In the genomic region with DNA sequence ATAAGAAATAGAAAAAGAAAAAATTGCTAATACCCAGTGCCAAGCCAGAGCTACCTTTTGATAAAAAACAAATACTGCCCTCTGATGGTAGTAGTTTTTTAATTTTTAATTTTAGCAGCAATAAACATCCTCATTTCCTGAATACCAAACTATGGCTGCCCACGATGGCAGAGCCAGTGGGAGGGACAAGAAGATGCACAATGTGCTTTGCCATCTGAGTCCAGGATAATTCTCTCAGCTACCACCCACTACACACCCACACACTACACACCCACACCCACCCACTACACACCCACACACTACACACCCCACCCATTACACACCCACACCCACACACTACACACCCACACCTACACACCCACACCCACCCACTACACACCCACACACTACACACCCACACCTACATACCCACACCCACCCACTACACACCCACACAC, we compare ENCODE assay signal across 9 cellular contexts. TPM values are rescaled to one million over a fixed set of nuclear protein-coding genes. Genes with fewer than 3 reads are reported as not detected.
DNase-seq lines count a peak whose midpoint lies in the region; ATAC-seq and TF ChIP-seq lines count a peak whose summit lies in the region.
"Had no signal": no experiment of that assay in that cellular context is flagged by ENCODE, and none has a peak within 500 bp of the region (broad histone marks: within the 10 kb centered on the region; RNA-seq: fewer than 3 reads in every experiment).

No MANE protein-coding gene starts in this region.

- ATAC-seq in GM19351 (IDR thresholded peaks at IDR 0.05; ENCODE audit: unreplicated experiment) (no peak), left lobe of liver (no peak)

- no peaks in the 10 kb centered on the region for H3K9me3 Mint-ChIP-seq in activated T-helper 1 cell treated with anti-CD3 and anti-CD28 coated beads, Interleukin-12 subunit alpha, Interleukin-12 subunit beta, Interleukin-2, Interleukin-4 antibody, amounts not matched to agents 30 ng/mL and 10 ng/mL and 1 ng/mL, durations not matched to agents 14 hours and 24 hours and 36 hours

- no peak for TF ChIP-seq POLR2A in lower leg skin (IDR thresholded peaks at IDR 0.05)

- TF ChIP-seq CTCF in neural cell (IDR thresholded peaks at IDR 0.05; ENCODE audit: poor library complexity, severe bottlenecking) (no peak), lower leg skin (IDR thresholded peaks at IDR 0.05) (no peak)

- no peaks in the 10 kb centered on the region for H3K4me1 Mint-ChIP-seq in activated T-helper 1 cell treated with anti-CD3 and anti-CD28 coated beads, Interleukin-12 subunit alpha, Interleukin-12 subunit beta, Interleukin-2, Interleukin-4 antibody, amounts not matched to agents 30 ng/mL and 10 ng/mL and 1 ng/mL, durations not matched to agents 14 hours and 24 hours and 36 hours (ENCODE audit: low read depth)

- no peaks in the 10 kb centered on the region for H3K9me3 ChIP-seq in neural cell (ENCODE audit: low read length)

- DNase-seq in NCI-H2171 treated with DMSO at 0.1 percent for 48 hours (lab: John Stamatoyannopoulos, UW) (peak; percentile 17), NCI-H2171 (lab: John Stamatoyannopoulos, UW) (no peak), MV-4-11 (lab: John Stamatoyannopoulos, UW) (peak; percentile 49), lower leg skin (ENCODE audit: low spot score in 2 of 2) (no peak), left lobe of liver (ENCODE audit: low spot score) (no peak)
- no peak for DNase-seq in activated T-helper 1 cell treated with anti-CD3 and anti-CD28 coated beads, Interleukin-12 subunit alpha, Interleukin-12 subunit beta, Interleukin-2, Interleukin-4 antibody, amounts not matched to agents 30 ng/mL and 10 ng/mL and 1 ng/mL, durations not matched to agents 14 hours and 24 hours and 36 hours (ENCODE audit: low spot score)
- DNase-seq: NCI-H446 treated with DMSO at 0.1 percent for 48 hours had no signal

- H3K4me3 ChIP-seq in neural cell (ENCODE audit: low read length) = no peak overlapping the region
- no peak overlapping the region for H3K4me3 ChIP-seq in lower leg skin (ENCODE audit: low read depth, poor library complexity, severe bottlenecking)

- H3K9ac ChIP-seq in neural cell (ENCODE audit: low read length) = no peak overlapping the region

- H3K36me3 ChIP-seq in neural cell (ENCODE audit: insufficient read depth, low read length) = no peaks in the 10 kb centered on the region

- intact Hi-C loops in activated T-helper 1 cell treated with anti-CD3 and anti-CD28 coated beads, Interleukin-12 subunit alpha, Interleukin-12 subunit beta, Interleukin-2, Interleukin-4 antibody, amounts not matched to agents 30 ng/mL and 10 ng/mL and 1 ng/mL, durations not matched to agents 14 hours and 24 hours and 36 hours (cut with micrococcal nuclease) = loop anchor here (1.0 kb wide), 2 partner anchors 9 to 85 kb away; no protein-coding TSS in a partner anchor
- intact Hi-C loops in lower leg skin (cut with DNase I; ENCODE audit: low total_unique reads) = no loop called here

- peak overlapping the region; percentile 19 for H3K4me3 Mint-ChIP-seq in activated T-helper 1 cell treated with anti-CD3 and anti-CD28 coated beads, Interleukin-12 subunit alpha, Interleukin-12 subunit beta, Interleukin-2, Interleukin-4 antibody, amounts not matched to agents 30 ng/mL and 10 ng/mL and 1 ng/mL, durations not matched to agents 14 hours and 24 hours and 36 hours

- no peak overlapping the region for H2AFZ ChIP-seq in neural cell (ENCODE audit: low read depth, low read length)

- WGBS in lower leg skin, 2 donors = 0% methylated on average over 1 of the region's 1 CpG

- H3K4me2 ChIP-seq in neural cell (ENCODE audit: low read length) = no peak overlapping the region

- H3K79me2 ChIP-seq in neural cell (replicated peaks; ENCODE audit: insufficient read depth, low read length) = no peaks in the 10 kb centered on the region

- no peaks in the 10 kb centered on the region for H4K20me1 ChIP-seq in neural cell (ENCODE audit: insufficient read depth)

- H3K36me3 Mint-ChIP-seq in activated T-helper 1 cell treated with anti-CD3 and anti-CD28 coated beads, Interleukin-12 subunit alpha, Interleukin-12 subunit beta, Interleukin-2, Interleukin-4 antibody, amounts not matched to agents 30 ng/mL and 10 ng/mL and 1 ng/mL, durations not matched to agents 14 hours and 24 hours and 36 hours (ENCODE audit: low read depth) = no peaks in the 10 kb centered on the region

- peak overlapping the region; percentile 88 for H3K27ac Mint-ChIP-seq in activated T-helper 1 cell treated with anti-CD3 and anti-CD28 coated beads, Interleukin-12 subunit alpha, Interleukin-12 subunit beta, Interleukin-2, Interleukin-4 antibody, amounts not matched to agents 30 ng/mL and 10 ng/mL and 1 ng/mL, durations not matched to agents 14 hours and 24 hours and 36 hours

- H3K9me2 ChIP-seq in neural cell (ENCODE audit: insufficient read depth, low read length) = no peaks in the 10 kb centered on the region

- peak; percentile 12 for TF ChIP-seq RAD21 in neural cell (conservative IDR thresholded peaks at IDR 0.05)

- peaks cover 3% of the 10 kb centered on the region for H3K27me3 Mint-ChIP-seq in activated T-helper 1 cell treated with anti-CD3 and anti-CD28 coated beads, Interleukin-12 subunit alpha, Interleukin-12 subunit beta, Interleukin-2, Interleukin-4 antibody, amounts not matched to agents 30 ng/mL and 10 ng/mL and 1 ng/mL, durations not matched to agents 14 hours and 24 hours and 36 hours (ENCODE audit: insufficient read depth)

- no peak overlapping the region for H3K27ac ChIP-seq in neural cell (ENCODE audit: low read length)

- no peak for TF ChIP-seq EP300 in neural cell (conservative IDR thresholded peaks at IDR 0.05; ENCODE audit: poor library complexity, severe bottlenecking)

- H3K27me3 ChIP-seq in neural cell (ENCODE audit: insufficient read depth, low read depth, low read length) = no peaks in the 10 kb centered on the region

- no peaks in the 10 kb centered on the region for H3F3A ChIP-seq in neural cell (ENCODE audit: insufficient read depth, low read length, poor library complexity, severe bottlenecking)

TF ChIP-seq in neural cell, 6 proteins besides CTCF, POLR2A, EP300 and RAD21:
- TF ChIP-seq POLR2AphosphoS5 (IDR thresholded peaks at IDR 0.05) (no peak), TAF1 (IDR thresholded peaks at IDR 0.05; ENCODE audit: low read depth) (no peak), EZH2 (IDR thresholded peaks at IDR 0.05; ENCODE audit: borderline replicate concordance, insufficient read depth, low read length, poor library complexity, severe bottlenecking) (no peak), MXI1 (conservative IDR thresholded peaks at IDR 0.05; ENCODE audit: poor library complexity, severe bottlenecking) (no peak), SMC3 (conservative IDR thresholded peaks at IDR 0.05; ENCODE audit: poor library complexity) (no peak)
- TF ChIP-seq, protein P1, sequence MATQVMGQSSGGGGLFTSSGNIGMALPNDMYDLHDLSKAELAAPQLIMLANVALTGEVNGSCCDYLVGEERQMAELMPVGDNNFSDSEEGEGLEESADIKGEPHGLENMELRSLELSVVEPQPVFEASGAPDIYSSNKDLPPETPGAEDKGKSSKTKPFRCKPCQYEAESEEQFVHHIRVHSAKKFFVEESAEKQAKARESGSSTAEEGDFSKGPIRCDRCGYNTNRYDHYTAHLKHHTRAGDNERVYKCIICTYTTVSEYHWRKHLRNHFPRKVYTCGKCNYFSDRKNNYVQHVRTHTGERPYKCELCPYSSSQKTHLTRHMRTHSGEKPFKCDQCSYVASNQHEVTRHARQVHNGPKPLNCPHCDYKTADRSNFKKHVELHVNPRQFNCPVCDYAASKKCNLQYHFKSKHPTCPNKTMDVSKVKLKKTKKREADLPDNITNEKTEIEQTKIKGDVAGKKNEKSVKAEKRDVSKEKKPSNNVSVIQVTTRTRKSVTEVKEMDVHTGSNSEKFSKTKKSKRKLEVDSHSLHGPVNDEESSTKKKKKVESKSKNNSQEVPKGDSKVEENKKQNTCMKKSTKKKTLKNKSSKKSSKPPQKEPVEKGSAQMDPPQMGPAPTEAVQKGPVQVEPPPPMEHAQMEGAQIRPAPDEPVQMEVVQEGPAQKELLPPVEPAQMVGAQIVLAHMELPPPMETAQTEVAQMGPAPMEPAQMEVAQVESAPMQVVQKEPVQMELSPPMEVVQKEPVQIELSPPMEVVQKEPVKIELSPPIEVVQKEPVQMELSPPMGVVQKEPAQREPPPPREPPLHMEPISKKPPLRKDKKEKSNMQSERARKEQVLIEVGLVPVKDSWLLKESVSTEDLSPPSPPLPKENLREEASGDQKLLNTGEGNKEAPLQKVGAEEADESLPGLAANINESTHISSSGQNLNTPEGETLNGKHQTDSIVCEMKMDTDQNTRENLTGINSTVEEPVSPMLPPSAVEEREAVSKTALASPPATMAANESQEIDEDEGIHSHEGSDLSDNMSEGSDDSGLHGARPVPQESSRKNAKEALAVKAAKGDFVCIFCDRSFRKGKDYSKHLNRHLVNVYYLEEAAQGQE (IDR thresholded peaks at IDR 0.05; ENCODE audit: borderline replicate concordance) = no peak

RNA-seq across cellular contexts. Expression of a gene that starts 17.8 kb away (rescaled TPM):
- total RNA-seq in activated T-helper 1 cell treated with anti-CD3 and anti-CD28 coated beads, Interleukin-12 subunit alpha, Interleukin-12 subunit beta, Interleukin-2, Interleukin-4 antibody, amounts not matched to agents 30 ng/mL and 10 ng/mL and 1 ng/mL, durations not matched to agents 14 hours and 24 hours and 36 hours = 3.9 and 4.1 TPM in 2 replicates
- 37.9 and 43.1 TPM in 2 replicates for polyA plus RNA-seq in neural cell
- 16.8 and 17.5 TPM in 2 replicates for polyA minus RNA-seq in neural cell
- total RNA-seq in lower leg skin (1 to 10 TPM in 2 of 4 donors, under 1 TPM in 1, not detected in 1; 0.63 to 1.4 (median 1.1) TPM), left lobe of liver (0.43 TPM)

RNA-seq across cellular contexts. Expression of a gene that starts 18.0 kb away (rescaled TPM):
- 49.7 and 52.1 TPM in 2 replicates for total RNA-seq in activated T-helper 1 cell treated with anti-CD3 and anti-CD28 coated beads, Interleukin-12 subunit alpha, Interleukin-12 subunit beta, Interleukin-2, Interleukin-4 antibody, amounts not matched to agents 30 ng/mL and 10 ng/mL and 1 ng/mL, durations not matched to agents 14 hours and 24 hours and 36 hours
- polyA plus RNA-seq in neural cell = 97.3 and 116 TPM in 2 replicates
- 64.6 and 74.3 TPM in 2 replicates for polyA minus RNA-seq in neural cell
- total RNA-seq in lower leg skin (10 to 100 TPM; 18.4 to 28.5 (median 23.2) TPM), left lobe of liver (7.2 TPM)

RNA-seq across cellular contexts. Expression of a gene that starts 45.4 kb away (rescaled TPM):
- total RNA-seq in activated T-helper 1 cell treated with anti-CD3 and anti-CD28 coated beads, Interleukin-12 subunit alpha, Interleukin-12 subunit beta, Interleukin-2, Interleukin-4 antibody, amounts not matched to agents 30 ng/mL and 10 ng/mL and 1 ng/mL, durations not matched to agents 14 hours and 24 hours and 36 hours = 82.5 and 86.5 TPM in 2 replicates
- 37.9 and 40.3 TPM in 2 replicates for polyA plus RNA-seq in neural cell
- 66.0 and 88.8 TPM in 2 replicates for polyA minus RNA-seq in neural cell
- total RNA-seq in lower leg skin = 10 to 100 TPM; 25.3 to 39.0 (median 32.8) TPM
- 37.4 TPM for total RNA-seq in left lobe of liver

RNA-seq across cellular contexts. Expression of a gene that starts 54.7 kb away (rescaled TPM):
- total RNA-seq in activated T-helper 1 cell treated with anti-CD3 and anti-CD28 coated beads, Interleukin-12 subunit alpha, Interleukin-12 subunit beta, Interleukin-2, Interleukin-4 antibody, amounts not matched to agents 30 ng/mL and 10 ng/mL and 1 ng/mL, durations not matched to agents 14 hours and 24 hours and 36 hours = 37.8 and 38.8 TPM in 2 replicates
- not detected in 2 replicates for polyA plus RNA-seq in neural cell
- polyA minus RNA-seq in neural cell = not detected in 2 replicates
- total RNA-seq in lower leg skin = 1 to 10 TPM; 1.8 to 3.1 (median 2.4) TPM
- 1.7 TPM for total RNA-seq in left lobe of liver

Comparison
In these comparisons a context has a peak if more than half of its experiments do, and no peak if none do; other contexts are left out.
1. DNase-seq: peak in NCI-H2171 treated with DMSO at 0.1 percent for 48 hours (single experiment) and MV-4-11 (single experiment); none in NCI-H2171 (single experiment), activated T-helper 1 cell treated with anti-CD3 and anti-CD28 coated beads, Interleukin-12 subunit alpha, Interleukin-12 subunit beta, Interleukin-2, Interleukin-4 antibody, amounts not matched to agents 30 ng/mL and 10 ng/mL and 1 ng/mL, durations not matched to agents 14 hours and 24 hours and 36 hours (single experiment), lower leg skin (0 of 2) and left lobe of liver (single experiment).